18 cellular contexts compared by ENCODE assay signal in genomic region chr10:76408646-76409045, GRCh38.
"Had no signal": no experiment of that assay in that cellular context is flagged by ENCODE, and none has a peak within 500 bp of the region (broad histone marks: within the 10 kb centered on the region; RNA-seq: fewer than 3 reads in every experiment).

No MANE protein-coding gene starts in this region.

- H3K9me3 ChIP-seq: gastrocnemius medialis, sigmoid colon had no signal

- H3K27me3 ChIP-seq: gastrocnemius medialis, sigmoid colon had no signal

- H3K4me3 ChIP-seq: gastrocnemius medialis, left ventricle myocardium inferior, sigmoid colon had no signal

- H3K36me3 ChIP-seq: gastrocnemius medialis, left ventricle myocardium inferior, sigmoid colon had no signal

- DNase-seq: activated CD4-positive, alpha-beta memory T cell treated with anti-CD3 and anti-CD28 coated beads, Interleukin-2, amount 10 ng/mL, durations not matched to agents 7 days and 5 days; activated CD4-positive, alpha-beta T cell treated with anti-CD3 and anti-CD28 coated beads, Interleukin-2, amount 10 ng/mL, durations not matched to agents 24 days and 14 days; activated effector memory CD4-positive, alpha-beta T cell treated with anti-CD3 and anti-CD28 coated beads, Interleukin-2, amount 50 U/mL, for 16 hours; activated naive CD4-positive, alpha-beta T cell treated with anti-CD3 and anti-CD28 coated beads, Interleukin-2, amount 10 ng/mL, durations not matched to agents 7 days and 5 days; activated T-cell treated with anti-CD3 and anti-CD28 coated beads for 4 hours; anterior cingulate cortex; central memory CD4-positive, alpha-beta T cell; effector memory CD4-positive, alpha-beta T cell; gastrocnemius medialis; hippocampal formation; kidney glomerular epithelial cell; left ventricle myocardium inferior; natural killer cell; retina; sigmoid colon; stimulated activated CD4-positive, alpha-beta T cell treated with anti-CD3 and anti-CD28 coated beads, Interleukin-4, amount 100 ng/mL, for 24 hours; stimulated activated naive CD4-positive, alpha-beta T cell treated with Interleukin-2 at 50 U/mL for 16 hours had no signal

- ATAC-seq: activated CD4-positive, CD25-positive, alpha-beta regulatory T cell treated with anti-CD3 and anti-CD28 coated beads, Interleukin-2, amount 50 U/mL, for 24 hours; gastrocnemius medialis; natural killer cell had no signal

- H3K4me1 ChIP-seq: gastrocnemius medialis had no signal

- H3K27ac ChIP-seq: gastrocnemius medialis, left ventricle myocardium inferior, sigmoid colon had no signal
